9 cellular contexts compared by ENCODE assay signal in the genomic region with DNA sequence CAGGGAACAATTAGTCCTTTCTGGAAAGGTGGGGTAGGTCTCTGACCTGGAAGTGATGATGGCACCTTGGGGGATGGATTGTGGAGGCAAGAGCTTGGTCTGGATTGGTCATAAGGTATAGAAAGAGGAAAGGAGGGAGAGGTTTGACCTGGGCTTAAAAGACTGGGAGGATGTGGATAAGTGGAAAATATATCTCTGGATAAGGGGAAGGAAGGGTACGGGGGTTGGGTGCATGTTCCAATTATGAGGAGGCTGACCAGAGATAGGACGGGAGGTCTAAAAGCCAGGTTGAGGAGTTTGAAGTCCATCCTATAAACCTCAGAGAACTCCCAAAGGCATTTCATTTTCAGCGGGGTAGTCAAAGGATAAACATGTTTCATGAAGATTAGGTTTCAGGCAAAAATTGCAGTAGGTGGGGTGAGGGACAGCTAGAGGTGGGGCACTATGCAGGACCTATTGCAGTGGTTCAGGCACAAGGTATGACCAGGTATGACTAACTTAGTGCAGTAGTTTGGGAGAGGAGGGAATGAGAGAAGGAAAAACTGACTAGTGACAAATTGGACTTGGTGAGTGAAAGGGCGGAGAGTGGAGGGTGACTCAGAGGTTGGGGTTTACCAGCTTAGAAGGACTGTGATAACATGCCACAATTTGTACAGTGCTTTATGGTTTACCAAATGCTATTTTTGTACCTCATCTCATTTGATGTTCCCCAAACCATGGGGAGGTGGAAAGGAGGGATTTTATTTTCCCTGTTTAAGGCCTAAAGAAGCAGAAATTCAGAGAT. TPM values are rescaled to one million over a fixed set of nuclear protein-coding genes. Genes with fewer than 3 reads are reported as not detected.
DNase-seq lines count a peak whose midpoint lies in the region; ATAC-seq lines count a peak whose summit lies in the region.
"Had no signal": no experiment of that assay in that cellular context is flagged by ENCODE, and none has a peak within 500 bp of the region (broad histone marks: within the 10 kb centered on the region; RNA-seq: fewer than 3 reads in every experiment).

No MANE protein-coding gene starts in this region.

- no peaks in the 10 kb centered on the region for H3K79me2 ChIP-seq in Karpas-422 (ENCODE audit: low read length)

- ATAC-seq in GM19463 (IDR thresholded peaks at IDR 0.05; ENCODE audit: unreplicated experiment) (peak; percentile 52), GM19452 (IDR thresholded peaks at IDR 0.05; ENCODE audit: unreplicated experiment) (no peak)

- H3K4me3 Mint-ChIP-seq in T-helper 1 cell treated with Interleukin-12 subunit alpha and Interleukin-12 subunit beta and Interleukin-4 antibody, amounts not matched to agents 30 μg/mL and 1 μg/mL, for 36 hours: no peak overlapping the region

- no peak overlapping the region for H2AFZ ChIP-seq in Karpas-422 (ENCODE audit: low read length)
- H2AFZ ChIP-seq: parathyroid adenoma had no signal

- no peak overlapping the region for H3K4me3 ChIP-seq in Karpas-422 (ENCODE audit: low read length)

- DNase-seq in epithelial cell of prostate (ENCODE audit: low read depth, low spot score) (peak; percentile 78), NCI-H187 (lab: John Stamatoyannopoulos, UW) (no peak), epidermal melanocyte (ENCODE audit: insufficient read length, low spot score) (no peak), Karpas-422 (no peak)
- DNase-seq in stimulated activated CD4-positive, alpha-beta T cell treated with anti-CD3 and anti-CD28 coated beads, Interleukin-2, amount 100 ng/mL, for 24 hours: peak; percentile 47 to 55

- H4K20me1 ChIP-seq in Karpas-422 (ENCODE audit: insufficient read depth, low read depth, low read length): peaks cover 17% of the 10 kb centered on the region

- no peaks in the 10 kb centered on the region for H3K27me3 ChIP-seq in Karpas-422 (ENCODE audit: low read length)

- H3K36me3 ChIP-seq in Karpas-422 (ENCODE audit: insufficient read depth, low read length): no peaks in the 10 kb centered on the region

- peaks cover 26% of the 10 kb centered on the region for H3K4me1 Mint-ChIP-seq in T-helper 1 cell treated with Interleukin-12 subunit alpha and Interleukin-12 subunit beta and Interleukin-4 antibody, amounts not matched to agents 30 μg/mL and 1 μg/mL, for 36 hours (ENCODE audit: low read depth)

- H3K27me3 Mint-ChIP-seq in T-helper 1 cell treated with Interleukin-12 subunit alpha and Interleukin-12 subunit beta and Interleukin-4 antibody, amounts not matched to agents 30 μg/mL and 1 μg/mL, for 36 hours (ENCODE audit: low read depth): no peaks in the 10 kb centered on the region

- H3K4me1 ChIP-seq in Karpas-422 (ENCODE audit: low read length): peaks cover 11% of the 10 kb centered on the region

- no peaks in the 10 kb centered on the region for H3K9me3 ChIP-seq in Karpas-422 (ENCODE audit: low read length)

- H3K9ac ChIP-seq in Karpas-422 (ENCODE audit: low read length): no peak overlapping the region
- H3K9ac ChIP-seq: parathyroid adenoma had no signal

- H3K36me3 Mint-ChIP-seq in T-helper 1 cell treated with Interleukin-12 subunit alpha and Interleukin-12 subunit beta and Interleukin-4 antibody, amounts not matched to agents 30 μg/mL and 1 μg/mL, for 36 hours (ENCODE audit: low read depth): peaks cover 6% of the 10 kb centered on the region

- no peaks in the 10 kb centered on the region for H3K9me3 Mint-ChIP-seq in T-helper 1 cell treated with Interleukin-12 subunit alpha and Interleukin-12 subunit beta and Interleukin-4 antibody, amounts not matched to agents 30 μg/mL and 1 μg/mL, for 36 hours

- H3K27ac ChIP-seq in epithelial cell of prostate: peak overlapping the region; percentile 14
- H3K27ac ChIP-seq in Karpas-422 (ENCODE audit: low read length): no peak overlapping the region
- H3K27ac ChIP-seq: parathyroid adenoma had no signal

- no peaks in the 10 kb centered on the region for H3K9me2 ChIP-seq in Karpas-422 (replicated peaks; ENCODE audit: insufficient read depth, low read length)

- no peak overlapping the region for H3K4me2 ChIP-seq in Karpas-422 (ENCODE audit: low read depth, low read length, poor library complexity, severe bottlenecking)

- H3K27ac Mint-ChIP-seq in T-helper 1 cell treated with Interleukin-12 subunit alpha and Interleukin-12 subunit beta and Interleukin-4 antibody, amounts not matched to agents 30 μg/mL and 1 μg/mL, for 36 hours: peak overlapping the region; percentile 68

RNA-seq across cellular contexts. Expression of gene PDE8A, which starts 10.7 kb away (rescaled TPM):
- total RNA-seq in Karpas-422 (2014; rRNA removed; shearing (Covaris generic); ENCODE audit: low replicate concordance): 3.4 and 7.2 TPM in 2 replicates

Comparison
In these comparisons a context has a peak if more than half of its experiments do, and no peak if none do; other contexts are left out.
1. DNase-seq: peak in epithelial cell of prostate (single experiment) and stimulated activated CD4-positive, alpha-beta T cell treated with anti-CD3 and anti-CD28 coated beads, Interleukin-2, amount 100 ng/mL, for 24 hours (2 of 2); none in NCI-H187 (0 of 2), epidermal melanocyte (single experiment) and Karpas-422 (single experiment).